ENCODE assay signal across 1 cellular context in the genomic region with DNA sequence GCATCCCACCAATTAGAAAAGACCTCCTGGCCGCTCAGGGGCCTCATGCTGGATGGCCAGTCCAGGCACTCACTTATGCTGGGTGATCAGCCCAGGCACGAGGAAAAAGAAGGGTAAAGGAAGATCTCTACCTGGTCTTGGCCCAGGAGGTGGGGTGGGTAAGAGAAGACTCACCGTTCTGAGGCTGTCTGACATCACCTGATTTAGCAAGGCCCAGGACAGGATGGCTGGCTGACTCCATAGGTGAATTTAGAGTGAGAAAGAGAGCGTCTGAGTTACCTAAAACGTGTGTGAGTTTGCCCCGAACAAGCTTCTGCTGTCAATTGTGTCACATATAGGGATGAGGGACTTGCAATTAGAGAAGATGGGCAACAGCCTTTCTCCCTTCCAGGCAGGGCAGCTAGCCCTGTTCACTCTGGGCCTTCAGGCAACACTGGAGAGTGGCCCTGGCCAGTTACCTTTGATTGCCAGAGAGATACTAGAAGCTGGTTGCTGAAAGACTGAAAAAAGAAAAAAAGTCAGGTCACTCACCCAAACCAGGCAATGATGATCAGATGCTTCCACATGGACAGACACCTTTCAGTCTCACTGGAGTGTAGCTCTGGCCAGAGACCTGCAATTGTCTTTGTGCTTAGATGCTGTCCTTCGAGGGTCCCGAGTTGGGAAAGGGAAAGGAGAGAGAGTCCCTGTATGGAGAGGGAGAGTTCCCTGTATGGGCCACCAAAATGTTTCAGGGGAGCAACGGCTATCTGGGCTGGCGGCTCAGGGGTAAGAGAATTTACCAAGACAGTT.
TF ChIP-seq lines count a peak whose summit lies in the region.

No MANE protein-coding gene starts in this region.

TF ChIP-seq in IMR-90, 13 proteins besides CTCF, POLR2A, EP300 and RAD21 (continued from another document):
- TF ChIP-seq, protein P1, sequence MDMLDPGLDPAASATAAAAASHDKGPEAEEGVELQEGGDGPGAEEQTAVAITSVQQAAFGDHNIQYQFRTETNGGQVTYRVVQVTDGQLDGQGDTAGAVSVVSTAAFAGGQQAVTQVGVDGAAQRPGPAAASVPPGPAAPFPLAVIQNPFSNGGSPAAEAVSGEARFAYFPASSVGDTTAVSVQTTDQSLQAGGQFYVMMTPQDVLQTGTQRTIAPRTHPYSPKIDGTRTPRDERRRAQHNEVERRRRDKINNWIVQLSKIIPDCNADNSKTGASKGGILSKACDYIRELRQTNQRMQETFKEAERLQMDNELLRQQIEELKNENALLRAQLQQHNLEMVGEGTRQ (IDR thresholded peaks at IDR 0.05; ENCODE audit: low read depth, low read length): no peak
- no peak for TF ChIP-seq BHLHE40 (IDR thresholded peaks at IDR 0.05; ENCODE audit: low read depth, low read length)
- no peak for TF ChIP-seq NFE2L2 (IDR thresholded peaks at IDR 0.05; ENCODE audit: low read depth, low read length)
- TF ChIP-seq CHD1 (IDR thresholded peaks at IDR 0.05; ENCODE audit: low read depth, low read length): no peak
- TF ChIP-seq MAFK (IDR thresholded peaks at IDR 0.05; ENCODE audit: low read depth, low read length): no peak
- TF ChIP-seq RCOR1 (IDR thresholded peaks at IDR 0.05; ENCODE audit: insufficient replicate concordance, low read length): no peak
- TF ChIP-seq FOS (IDR thresholded peaks at IDR 0.05; ENCODE audit: low read depth, low read length): no peak
- no peak for TF ChIP-seq RFX5 (IDR thresholded peaks at IDR 0.05; ENCODE audit: low read depth, low read length)
- no peak for TF ChIP-seq MXI1 (IDR thresholded peaks at IDR 0.05; ENCODE audit: borderline replicate concordance, low read depth, low read length)
- TF ChIP-seq CEBPB (IDR thresholded peaks at IDR 0.05; ENCODE audit: low read depth, low read length): no peak
- TF ChIP-seq, protein P2, sequence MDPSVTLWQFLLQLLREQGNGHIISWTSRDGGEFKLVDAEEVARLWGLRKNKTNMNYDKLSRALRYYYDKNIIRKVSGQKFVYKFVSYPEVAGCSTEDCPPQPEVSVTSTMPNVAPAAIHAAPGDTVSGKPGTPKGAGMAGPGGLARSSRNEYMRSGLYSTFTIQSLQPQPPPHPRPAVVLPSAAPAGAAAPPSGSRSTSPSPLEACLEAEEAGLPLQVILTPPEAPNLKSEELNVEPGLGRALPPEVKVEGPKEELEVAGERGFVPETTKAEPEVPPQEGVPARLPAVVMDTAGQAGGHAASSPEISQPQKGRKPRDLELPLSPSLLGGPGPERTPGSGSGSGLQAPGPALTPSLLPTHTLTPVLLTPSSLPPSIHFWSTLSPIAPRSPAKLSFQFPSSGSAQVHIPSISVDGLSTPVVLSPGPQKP (IDR thresholded peaks at IDR 0.05; ENCODE audit: borderline replicate concordance, low read depth, low read length): no peak
